In the genomic region with DNA sequence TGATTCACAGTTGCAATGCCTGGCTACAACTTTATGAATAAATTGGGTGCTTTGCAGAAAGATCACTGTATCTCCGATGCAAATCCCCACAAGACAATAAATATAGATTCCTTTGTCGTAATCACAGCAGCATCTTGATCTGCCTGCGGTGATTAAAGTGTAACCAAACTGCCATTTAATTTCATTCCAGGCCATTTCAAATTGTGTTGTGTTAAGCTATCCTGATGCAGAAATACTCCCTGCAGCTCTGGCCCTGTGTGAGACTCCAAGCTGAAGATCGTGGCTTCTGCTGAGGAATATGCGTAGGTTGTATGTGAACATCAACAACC, we compare ENCODE assay signal across 15 cellular contexts. TPM values are rescaled to one million over a fixed set of nuclear protein-coding genes. Genes with fewer than 3 reads are reported as not detected.
DNase-seq lines count a peak whose midpoint lies in the region; TF ChIP-seq lines count a peak whose summit lies in the region.
"Had no signal": no experiment of that assay in that cellular context is flagged by ENCODE, and none has a peak within 500 bp of the region (broad histone marks: within the 10 kb centered on the region; RNA-seq: fewer than 3 reads in every experiment).

No MANE protein-coding gene starts in this region.

- no peaks in the 10 kb centered on the region for H4K20me1 ChIP-seq in osteoblast (ENCODE audit: insufficient read depth, low read length)

- no peaks in the 10 kb centered on the region for H3K79me2 ChIP-seq in osteoblast (ENCODE audit: insufficient read depth, low read length)

- TF ChIP-seq POLR2A in esophagus squamous epithelium (IDR thresholded peaks at IDR 0.05) = no peak

- no peak overlapping the region for H2AFZ ChIP-seq in osteoblast (ENCODE audit: low read length)

- DNase-seq in osteoblast (ENCODE audit: insufficient read length, low spot score, missing footprints) = peak; percentile 57
- DNase-seq in esophagus squamous epithelium (lab: John Stamatoyannopoulos, UW) = no peak
- DNase-seq in SW 1271 (lab: John Stamatoyannopoulos, UW) = no peak
- DNase-seq in amygdala (lab: John Stamatoyannopoulos, UW) = no peak
- DNase-seq: AML-193; CD4-positive, alpha-beta T cell; GOT3; H9 had no signal

- H3K27me3 ChIP-seq in osteoblast (ENCODE audit: insufficient read depth, low read length) (no peaks in the 10 kb centered on the region), esophagus squamous epithelium (no peaks in the 10 kb centered on the region)

- TF ChIP-seq CTCF in VCaP (conservative IDR thresholded peaks at IDR 0.05) (no peak), osteoblast (IDR thresholded peaks at IDR 0.05; ENCODE audit: extremely low read depth, low read depth, low read length) (no peak), esophagus squamous epithelium (IDR thresholded peaks at IDR 0.05) (no peak)

- peak overlapping the region; percentile 15; the same call in 1 of the 2 replicates for H3K27ac ChIP-seq in VCaP
- H3K27ac ChIP-seq in cingulate gyrus (ENCODE audit: low read depth, low read length) = peak overlapping the region; percentile 85
- no peak overlapping the region for H3K27ac ChIP-seq in osteoblast (ENCODE audit: low read depth, low read length)
- peak overlapping the region; percentile 79 for H3K27ac ChIP-seq in temporal lobe (ENCODE audit: low read depth, low read length)
- H3K27ac ChIP-seq in esophagus squamous epithelium = no peak overlapping the region
- H3K27ac ChIP-seq: 22Rv1, A549, C4-2B had no signal

- H3K4me3 ChIP-seq in osteoblast (ENCODE audit: insufficient read depth, low read length) (no peak overlapping the region), esophagus squamous epithelium (no peak overlapping the region)
- H3K4me3 ChIP-seq: A549 had no signal

- H3K36me3 ChIP-seq in osteoblast (ENCODE audit: insufficient read depth, low read length) (no peaks in the 10 kb centered on the region), esophagus squamous epithelium (no peaks in the 10 kb centered on the region)

- H3K9me3 ChIP-seq in osteoblast (ENCODE audit: low read depth, low read length) (no peaks in the 10 kb centered on the region), esophagus squamous epithelium (peaks cover 0 to 20% (median 11%) of the 10 kb centered on the region in 3 donors)
- H3K9me3 ChIP-seq: A549 had no signal

- H3K4me1 ChIP-seq in osteoblast (ENCODE audit: insufficient read depth, low read length) = no peaks in the 10 kb centered on the region
- H3K4me1 ChIP-seq in esophagus squamous epithelium = no peaks in the 10 kb centered on the region
- H3K4me1 ChIP-seq: A549, Caco-2 had no signal

- 76 to 79% methylated on average over 5 of the region's 5 CpGs for WGBS in esophagus squamous epithelium, 2 donors

- intact Hi-C loops in esophagus squamous epithelium (cut with DNase I) = no loop called here

- H3K4me2 ChIP-seq in osteoblast (ENCODE audit: insufficient read depth, low read length) = no peak overlapping the region
- H3K4me2 ChIP-seq: A549 had no signal

RNA-seq across cellular contexts. Expression of gene B3GAT1, which starts 40.8 kb away (rescaled TPM):
- total RNA-seq in osteoblast (not detected in 2 replicates), temporal lobe (60.2 TPM), esophagus squamous epithelium (under 1 TPM in 3 of 4 donors, not detected in 1; 0.09 to 0.94 (median 0.38) TPM)

Comparison
In these comparisons a context has a peak if more than half of its experiments do, and no peak if none do; other contexts are left out.
1. H3K27ac ChIP-seq: peak in VCaP (single experiment), cingulate gyrus (single experiment) and temporal lobe (single experiment); none in osteoblast (single experiment) and esophagus squamous epithelium (0 of 4).
2. RNA of gene B3GAT1, which starts 40.8 kb away (total RNA-seq): 60.2 TPM in temporal lobe (single experiment); 0.09 to 0.94 TPM in esophagus squamous epithelium and not detected in osteoblast; every median in the first group is over 10 times any median in the second.